In the genomic region with DNA sequence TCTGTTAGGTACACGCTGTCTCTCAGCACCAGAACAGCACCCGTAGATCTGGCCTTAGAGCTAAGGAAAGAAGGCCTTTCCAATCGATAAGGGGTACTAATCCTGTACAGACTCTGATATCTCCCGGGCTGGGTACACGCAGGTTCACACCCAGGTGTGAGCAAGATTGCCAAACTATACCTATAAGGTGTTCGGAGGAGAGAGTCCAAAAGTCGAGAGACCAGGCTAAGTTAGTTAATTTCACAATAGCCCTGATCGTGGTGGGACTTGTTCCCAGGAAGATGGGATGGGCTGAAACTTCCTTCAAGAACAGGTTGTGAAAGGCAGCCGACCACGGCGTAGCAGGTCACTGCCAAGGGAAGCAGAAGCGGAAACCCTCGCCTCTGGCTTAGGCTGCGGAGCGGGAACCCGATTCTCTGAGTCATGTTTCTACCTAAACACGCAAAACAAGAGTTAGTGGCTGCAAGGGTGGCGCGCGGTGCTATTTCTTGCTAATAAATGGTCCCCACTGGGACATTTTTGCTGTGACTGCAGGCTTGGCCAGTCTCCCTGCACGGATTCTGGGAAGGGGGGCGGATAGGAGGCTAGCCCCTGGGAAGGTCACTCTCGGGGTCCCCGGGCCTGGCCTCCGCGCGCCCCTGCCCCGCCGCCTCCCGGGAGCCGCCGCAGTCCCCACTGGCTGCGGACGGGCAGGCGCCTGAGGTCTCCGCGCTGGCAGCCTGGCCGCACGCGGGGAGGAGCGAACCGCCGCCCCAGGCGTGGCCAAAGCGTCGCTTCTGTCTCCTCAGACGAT, we compare ENCODE assay signal across 8 cellular contexts.
DNase-seq lines count a peak whose midpoint lies in the region; ATAC-seq, FAIRE-seq and TF ChIP-seq lines count a peak whose summit lies in the region.

No MANE protein-coding gene starts in this region.

- peak overlapping the region; percentile 33; the same call in 1 of the 2 replicates for H3K9ac ChIP-seq in HUES48 (ENCODE audit: low read depth, low read length)

- no peak overlapping the region for H3K4me3 Mint-ChIP-seq in activated CD8-positive, alpha-beta memory T cell treated with anti-CD3 and anti-CD28 coated beads, Interleukin-2, amount 10 ng/mL, durations not matched to agents 7 days and 5 days

- H3K36me3 ChIP-seq in HUES48 (ENCODE audit: control insufficient read depth, insufficient read depth, low read length), result no peaks in the 10 kb centered on the region
- H3K36me3 ChIP-seq in gastroesophageal sphincter, result no peaks in the 10 kb centered on the region
- H3K36me3 ChIP-seq in pancreas, result no peaks in the 10 kb centered on the region

- peaks cover 11% of the 10 kb centered on the region for H3K27me3 ChIP-seq in HUES48 (ENCODE audit: control insufficient read depth, insufficient read depth, low read length)
- peaks cover 55% of the 10 kb centered on the region for H3K27me3 ChIP-seq in gastroesophageal sphincter
- H3K27me3 ChIP-seq in pancreas, result no peaks in the 10 kb centered on the region

- H3K4me1 Mint-ChIP-seq in activated CD8-positive, alpha-beta memory T cell treated with anti-CD3 and anti-CD28 coated beads, Interleukin-2, amount 10 ng/mL, durations not matched to agents 7 days and 5 days, result peaks cover 3% of the 10 kb centered on the region

- no peak for TF ChIP-seq EP300 in gastroesophageal sphincter (IDR thresholded peaks at IDR 0.05)

- intact Hi-C loops in pancreas (cut with DNase I), result no loop called here

- TF ChIP-seq CTCF in gastroesophageal sphincter (IDR thresholded peaks at IDR 0.05) (no peak), pancreas (IDR thresholded peaks at IDR 0.05) (no peak)

- no peaks in the 10 kb centered on the region for H3K9me3 Mint-ChIP-seq in activated CD8-positive, alpha-beta memory T cell treated with anti-CD3 and anti-CD28 coated beads, Interleukin-2, amount 10 ng/mL, durations not matched to agents 7 days and 5 days (ENCODE audit: low read depth)

- CTCF ChIA-PET in activated CD8-positive, alpha-beta memory T cell treated with anti-CD3 and anti-CD28 coated beads, Interleukin-2, amount 10 ng/mL, durations not matched to agents 7 days and 5 days (lab: Charles Lee), result interaction anchor here (1.2 kb wide), 1 partner anchor 49 kb away, joined by 3 read pairs; no protein-coding TSS in a partner anchor

- no peak for TF ChIP-seq POLR2A in gastroesophageal sphincter (IDR thresholded peaks at IDR 0.05)

- H3K27ac ChIP-seq in HUES48 (ENCODE audit: low read depth, low read length), result no peak overlapping the region
- H3K27ac ChIP-seq in gastroesophageal sphincter, result no peak overlapping the region
- no peak overlapping the region for H3K27ac ChIP-seq in pancreas

- H3K9me3 ChIP-seq in HUES48 (ENCODE audit: control insufficient read depth, insufficient read depth, low read length) (no peaks in the 10 kb centered on the region), gastroesophageal sphincter (no peaks in the 10 kb centered on the region), pancreas (no peaks in the 10 kb centered on the region)

- H3K4me3 ChIP-seq in HUES48 (ENCODE audit: low read depth, low read length), result peak overlapping the region; percentile 72
- peak overlapping the region in 1 of 2 donors; percentile 41 for H3K4me3 ChIP-seq in gastroesophageal sphincter
- peak overlapping the region; percentile 4 to 57 (median 38) for H3K4me3 ChIP-seq in pancreas

- H3K27me3 Mint-ChIP-seq in activated CD8-positive, alpha-beta memory T cell treated with anti-CD3 and anti-CD28 coated beads, Interleukin-2, amount 10 ng/mL, durations not matched to agents 7 days and 5 days, result peaks cover 65% of the 10 kb centered on the region

- H3K4me1 ChIP-seq in HUES48 (ENCODE audit: control insufficient read depth, insufficient read depth, low read length) (no peaks in the 10 kb centered on the region), gastroesophageal sphincter (peaks cover 0 to 5% (median 3%) of the 10 kb centered on the region in 3 donors), pancreas (no peaks in the 10 kb centered on the region)

- no peak for DNase-seq in activated CD8-positive, alpha-beta memory T cell treated with anti-CD3 and anti-CD28 coated beads, Interleukin-2, amount 10 ng/mL, durations not matched to agents 7 days and 5 days
- DNase-seq in pancreas, result peak; percentile 12 to 72 (median 38)
- DNase-seq in NCI-H2029 (lab: John Stamatoyannopoulos, UW), result no peak
- DNase-seq in NCI-H2081 (lab: John Stamatoyannopoulos, UW), result no peak

- H3K27ac Mint-ChIP-seq in activated CD8-positive, alpha-beta memory T cell treated with anti-CD3 and anti-CD28 coated beads, Interleukin-2, amount 10 ng/mL, durations not matched to agents 7 days and 5 days, result no peak overlapping the region

- FAIRE-seq in pancreas (lab: Jason Lieb, UNC), result no peak

- 25 to 33% methylated on average over 9 to 17 of the region's 47 CpGs for WGBS in gastroesophageal sphincter (ENCODE audit: low coverage in 1 of 2), 2 donors
- WGBS in pancreas, 2 donors, result 6% methylated on average over 46 to 47 of the region's 47 CpGs

- ATAC-seq in GM18867 (IDR thresholded peaks at IDR 0.05; ENCODE audit: unreplicated experiment) (peak; percentile 79), gastroesophageal sphincter (peak; percentile 53), pancreas (peak; percentile 86 to 93 (median 87)), HG02623 (IDR thresholded peaks at IDR 0.05; ENCODE audit: unreplicated experiment) (no peak)
- peak; percentile 71 for ATAC-seq in activated CD8-positive, alpha-beta memory T cell treated with anti-CD3 and anti-CD28 coated beads, Interleukin-2, amount 10 ng/mL, durations not matched to agents 7 days and 5 days

- H3K36me3 Mint-ChIP-seq in activated CD8-positive, alpha-beta memory T cell treated with anti-CD3 and anti-CD28 coated beads, Interleukin-2, amount 10 ng/mL, durations not matched to agents 7 days and 5 days, result no peaks in the 10 kb centered on the region

Comparison
In these comparisons a context has a peak if more than half of its experiments do, and no peak if none do; other contexts are left out.
1. DNase-seq: peak in pancreas (6 of 6); none in activated CD8-positive, alpha-beta memory T cell treated with anti-CD3 and anti-CD28 coated beads, Interleukin-2, amount 10 ng/mL, durations not matched to agents 7 days and 5 days (single experiment), NCI-H2029 (single experiment) and NCI-H2081 (0 of 2).